ENCODE assay signal across 8 cellular contexts in genomic region chr6:33592595-33593413, GRCh38. TPM values are rescaled to one million over a fixed set of nuclear protein-coding genes. Genes with fewer than 3 reads are reported as not detected.
A peak's percentile ranks its signal among the peaks of the same experiment; 100 is the strongest.
DNase-seq lines count a peak whose midpoint lies in the region; ATAC-seq and TF ChIP-seq lines count a peak whose summit lies in the region.

No MANE protein-coding gene starts in this region.

- peak overlapping the region; percentile 88 for H3K27ac Mint-ChIP-seq in CD8-positive, alpha-beta T cell
- H3K27ac Mint-ChIP-seq in endodermal cell (no peak overlapping the region), osteocyte (ENCODE audit: unreplicated experiment) (no peak overlapping the region)

- peaks cover 28% of the 10 kb centered on the region for H3K4me1 Mint-ChIP-seq in CD8-positive, alpha-beta T cell (ENCODE audit: low read depth)
- peaks cover 23% of the 10 kb centered on the region for H3K4me1 Mint-ChIP-seq in endodermal cell
- peaks cover 19% of the 10 kb centered on the region for H3K4me1 Mint-ChIP-seq in osteocyte (ENCODE audit: unreplicated experiment)

- ATAC-seq in CD8-positive, alpha-beta T cell = peak; percentile 69
- ATAC-seq in GM21717 (IDR thresholded peaks at IDR 0.05; ENCODE audit: unreplicated experiment) = no peak

- POLR2A ChIA-PET in CD8-positive, alpha-beta T cell (lab: Charles Lee) = interaction anchor here (0.6 to 2.6 kb wide), 6 partner anchors 15 to 702 kb away, joined by 3 to 11 read pairs (median 4); partner anchors contain the start of genes ITPR3 and UQCC2

- 46 to 57% methylated on average over 45 to 57 of the region's 57 CpGs for WGBS in endodermal cell (ENCODE audit: insufficient coverage in 1 of 2, insufficient read length in 1 of 2), 2 experiments

- H3K36me3 Mint-ChIP-seq in CD8-positive, alpha-beta T cell = no peaks in the 10 kb centered on the region
- H3K36me3 Mint-ChIP-seq in endodermal cell (ENCODE audit: low read depth) (no peaks in the 10 kb centered on the region), osteocyte (ENCODE audit: unreplicated experiment) (no peaks in the 10 kb centered on the region)

- H3K27me3 ChIP-seq in CD8-positive, alpha-beta T cell (ENCODE audit: insufficient read depth, low read length) = no peaks in the 10 kb centered on the region
- H3K27me3 ChIP-seq in H7 (ENCODE audit: control insufficient read depth, insufficient read depth, low read length) (no peaks in the 10 kb centered on the region; the same call in 1 of the 2 replicates), endodermal cell (ENCODE audit: control insufficient read depth, insufficient read depth, low read length, poor library complexity, severe bottlenecking) (peaks cover 8% of the 10 kb centered on the region)

- peak in 6 of 7 experiments; percentile 35 to 77 (median 56) for DNase-seq in CD8-positive, alpha-beta T cell
- peak; percentile 95 for DNase-seq in H7
- DNase-seq in activated CD4-positive, alpha-beta T cell treated with anti-CD3 and anti-CD28 coated beads for 4 hours = peak; percentile 47 to 61
- DNase-seq in endodermal cell = peak; percentile 90
- peak; percentile 36 for DNase-seq in retina
- DNase-seq in osteocyte (ENCODE audit: extremely low spot score, unreplicated experiment) = no peak
- DNase-seq in hepatic stellate cell (ENCODE audit: low spot score) = no peak

- CTCF ChIA-PET in CD8-positive, alpha-beta T cell (lab: Charles Lee) = interaction anchor here (1.2 to 8.9 kb wide), 3 partner anchors 10 to 109 kb away, joined by 3 to 106 read pairs (median 4); no protein-coding TSS in a partner anchor

- no peak overlapping the region for H3K9ac ChIP-seq in endodermal cell (ENCODE audit: extremely low read depth, low read length, poor library complexity, severe bottlenecking)

- TF ChIP-seq CTCF in CD8-positive, alpha-beta T cell (IDR thresholded peaks at IDR 0.05) = no peak
- no peak for TF ChIP-seq CTCF in endodermal cell (conservative IDR thresholded peaks at IDR 0.05)
- no peak for TF ChIP-seq CTCF in osteocyte (IDR thresholded peaks at IDR 0.05)

- H3K4me3 ChIP-seq in CD8-positive, alpha-beta T cell (ENCODE audit: low read depth, low read length) = peak overlapping the region; percentile 56
- H3K4me3 ChIP-seq in H7 (ENCODE audit: insufficient read depth, low read depth, low read length) (peak overlapping the region; percentile 48), endodermal cell (ENCODE audit: low read length) (no peak overlapping the region)

- H3K4me3 Mint-ChIP-seq in CD8-positive, alpha-beta T cell = peak overlapping the region; percentile 81
- peak overlapping the region; percentile 39 for H3K4me3 Mint-ChIP-seq in endodermal cell
- no peak overlapping the region for H3K4me3 Mint-ChIP-seq in osteocyte (ENCODE audit: unreplicated experiment)

- H3K36me3 ChIP-seq in CD8-positive, alpha-beta T cell (ENCODE audit: insufficient read depth, low read length) = no peaks in the 10 kb centered on the region
- H3K36me3 ChIP-seq in H7 (replicated peaks; ENCODE audit: control insufficient read depth, insufficient read depth, low read length) = no peaks in the 10 kb centered on the region
- H3K36me3 ChIP-seq in endodermal cell (ENCODE audit: control insufficient read depth, insufficient read depth, low read length) = no peaks in the 10 kb centered on the region

- H3K9me3 Mint-ChIP-seq in CD8-positive, alpha-beta T cell = no peaks in the 10 kb centered on the region
- H3K9me3 Mint-ChIP-seq in endodermal cell (no peaks in the 10 kb centered on the region), osteocyte (ENCODE audit: unreplicated experiment) (no peaks in the 10 kb centered on the region)

- no peaks in the 10 kb centered on the region for H3K27me3 Mint-ChIP-seq in CD8-positive, alpha-beta T cell (ENCODE audit: low read depth)
- peaks cover 17% of the 10 kb centered on the region for H3K27me3 Mint-ChIP-seq in endodermal cell (ENCODE audit: insufficient read depth)
- H3K27me3 Mint-ChIP-seq in osteocyte (ENCODE audit: unreplicated experiment) = no peaks in the 10 kb centered on the region

- peaks cover 16% of the 10 kb centered on the region for H3K4me1 ChIP-seq in CD8-positive, alpha-beta T cell (ENCODE audit: insufficient read depth, low read length)
- peaks cover 12% of the 10 kb centered on the region for H3K4me1 ChIP-seq in endodermal cell (ENCODE audit: control insufficient read depth, insufficient read depth, low read length)

- intact Hi-C loops in CD8-positive, alpha-beta T cell (cut with DNase I, micrococcal nuclease) = loop anchor here in 1 of 2 experiments (2.0 kb wide), 1 partner anchor 40 kb away; no protein-coding TSS in a partner anchor

- H3K9me3 ChIP-seq in CD8-positive, alpha-beta T cell (ENCODE audit: low read length) = no peaks in the 10 kb centered on the region
- H3K9me3 ChIP-seq in endodermal cell (ENCODE audit: control insufficient read depth, low read length) = no peaks in the 10 kb centered on the region

- H3K27ac ChIP-seq in CD8-positive, alpha-beta T cell (ENCODE audit: low read depth, low read length) = peak overlapping the region; percentile 46
- no peak overlapping the region for H3K27ac ChIP-seq in endodermal cell (ENCODE audit: low read depth, low read length)

RNA-seq across cellular contexts. Expression of gene BAK1, which starts 12.7 kb away (rescaled TPM):
- 10 to 100 TPM; 44.8 to 46.5 TPM for total RNA-seq in CD8-positive, alpha-beta T cell
- 45.9 and 50.5 TPM in 2 replicates for total RNA-seq in H7 (2014; rRNA removed; shearing (Covaris generic))
- 10 to 100 TPM; 39.9 to 41.2 TPM for total RNA-seq in endodermal cell
- polyA plus RNA-seq in endodermal cell (2013, experiment 1 of 2) = 28.1 TPM
- polyA plus RNA-seq in endodermal cell (2013, experiment 2 of 2) = 27.8 TPM
- 20.5 and 22.6 TPM in 2 replicates for total RNA-seq in osteocyte

RNA-seq across cellular contexts. Expression of gene ITPR3, which starts 28.3 kb away (rescaled TPM):
- 10 to 100 TPM; 39.5 to 40.1 TPM for total RNA-seq in CD8-positive, alpha-beta T cell
- total RNA-seq in H7 (2014; rRNA removed; shearing (Covaris generic)) = 23.4 and 26.0 TPM in 2 replicates
- total RNA-seq in endodermal cell (10 to 100 TPM; 29.6 to 33.3 TPM), osteocyte (21.6 and 22.8 TPM in 2 replicates)
- polyA plus RNA-seq in endodermal cell (2013, experiment 1 of 2) = 6.0 TPM
- polyA plus RNA-seq in endodermal cell (2013, experiment 2 of 2) = 6.6 TPM

Comparison
In these comparisons a context has a peak if more than half of its experiments do, and no peak if none do; other contexts are left out.
1. DNase-seq: peak in CD8-positive, alpha-beta T cell (6 of 7), H7 (single experiment), activated CD4-positive, alpha-beta T cell treated with anti-CD3 and anti-CD28 coated beads for 4 hours (2 of 2), endodermal cell (single experiment) and retina (single experiment); none in osteocyte (single experiment) and hepatic stellate cell (single experiment).